ENCODE assay signal across 18 cellular contexts in the genomic region with DNA sequence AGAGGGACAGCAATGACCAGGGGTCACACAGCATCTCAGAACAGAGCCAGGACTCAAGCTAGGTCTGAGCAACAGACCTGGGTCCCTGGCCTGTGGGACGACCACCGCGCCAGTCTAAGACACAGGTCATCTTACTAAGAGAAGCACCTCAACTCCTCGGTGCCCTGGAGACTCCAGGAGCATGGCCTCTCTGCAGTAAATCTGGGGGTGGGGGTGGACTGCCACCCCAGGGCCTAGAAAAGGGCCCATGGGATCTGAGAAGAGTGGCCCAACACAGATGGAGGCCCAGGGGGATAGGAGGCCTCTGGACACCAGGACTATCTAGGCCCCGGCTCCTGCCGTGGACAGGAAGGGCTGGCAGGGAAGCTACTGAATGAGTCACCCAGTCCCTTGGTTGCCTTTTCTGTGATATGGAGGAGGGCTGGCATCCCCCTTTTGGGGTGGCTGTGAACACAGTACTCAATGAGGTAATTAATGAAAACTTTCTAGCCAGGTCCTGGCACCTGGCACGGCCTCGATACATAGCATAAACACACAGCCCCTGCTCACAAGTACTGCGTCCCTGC.
"Had no signal": no experiment of that assay in that cellular context is flagged by ENCODE, and none has a peak within 500 bp of the region (broad histone marks: within the 10 kb centered on the region; RNA-seq: fewer than 3 reads in every experiment).

No MANE protein-coding gene starts in this region.

- DNase-seq: activated CD4-positive, alpha-beta memory T cell treated with anti-CD3 and anti-CD28 coated beads, Interleukin-2, amount 10 ng/mL, durations not matched to agents 7 days and 5 days; activated CD4-positive, alpha-beta T cell treated with anti-CD3 and anti-CD28 coated beads for 48 hours; activated CD4-positive, CD25-positive, alpha-beta regulatory T cell; activated naive CD4-positive, alpha-beta T cell treated with anti-CD3 and anti-CD28 coated beads for 36 hours; activated T-cell treated with anti-CD3 and anti-CD28 coated beads, Interleukin-2, amount 50 U/mL, for 4 hours; brain microvascular endothelial cell; central memory CD4-positive, alpha-beta T cell; kidney glomerular epithelial cell; left ventricle myocardium inferior; naive thymus-derived CD4-positive, alpha-beta T cell; nucleus accumbens; stimulated activated CD4-positive, alpha-beta T cell treated with anti-CD3 and anti-CD28 coated beads, Interleukin-15, amount 100 ng/mL, for 24 hours; stimulated activated CD4-positive, alpha-beta T cell treated with anti-CD3 and anti-CD28 coated beads, Interleukin-2, amount 100 ng/mL, for 48 hours; uterus had no signal

- H3K27me3 ChIP-seq: right atrium auricular region, tibial nerve, uterus had no signal

- H3K9me3 Mint-ChIP-seq: activated CD4-positive, alpha-beta memory T cell treated with anti-CD3 and anti-CD28 coated beads, Interleukin-2, amount 10 ng/mL, durations not matched to agents 7 days and 5 days; T-helper 2 cell treated with Interferon-gamma antibody and Interleukin-4, amounts not matched to agents 5 μg/mL and 100 μg/mL, for 36 hours had no signal

- H3K4me1 ChIP-seq: tibial nerve, uterus had no signal

- H3K4me1 Mint-ChIP-seq: activated CD4-positive, alpha-beta memory T cell treated with anti-CD3 and anti-CD28 coated beads, Interleukin-2, amount 10 ng/mL, durations not matched to agents 7 days and 5 days; naive thymus-derived CD4-positive, alpha-beta T cell had no signal

- ATAC-seq: activated T-cell treated with anti-CD3 and anti-CD28 coated beads, Interleukin-2, amount 50 U/mL, for 4 hours; naive thymus-derived CD4-positive, alpha-beta T cell had no signal

- H3K4me3 ChIP-seq: left ventricle myocardium inferior, right atrium auricular region, tibial nerve, uterus had no signal

- H3K4me3 Mint-ChIP-seq: activated CD4-positive, alpha-beta memory T cell treated with anti-CD3 and anti-CD28 coated beads, Interleukin-2, amount 10 ng/mL, durations not matched to agents 7 days and 5 days; activated naive CD4-positive, alpha-beta T cell treated with anti-CD3 and anti-CD28 coated beads for 36 hours; activated T-cell treated with anti-CD3 and anti-CD28 coated beads, Interleukin-2, amount 50 U/mL, for 4 hours; naive thymus-derived CD4-positive, alpha-beta T cell; stimulated activated naive CD8-positive, alpha-beta T cell treated with anti-CD3 and anti-CD28 coated beads, Interleukin-15, Interleukin-2, amounts not matched to agents 100 ng/mL and 50 ng/mL, for 24 hours; T-helper 2 cell treated with Interferon-gamma antibody and Interleukin-4, amounts not matched to agents 5 μg/mL and 100 μg/mL, for 36 hours had no signal

- H3K36me3 ChIP-seq: brain microvascular endothelial cell, left ventricle myocardium inferior, right atrium auricular region, tibial nerve, uterus had no signal

- H3K27ac ChIP-seq: brain microvascular endothelial cell, left ventricle myocardium inferior, right atrium auricular region, tibial nerve, uterus had no signal

- H3K27ac Mint-ChIP-seq: activated CD4-positive, alpha-beta memory T cell treated with anti-CD3 and anti-CD28 coated beads, Interleukin-2, amount 10 ng/mL, durations not matched to agents 7 days and 5 days; activated naive CD4-positive, alpha-beta T cell treated with anti-CD3 and anti-CD28 coated beads for 36 hours; naive thymus-derived CD4-positive, alpha-beta T cell; stimulated activated naive CD8-positive, alpha-beta T cell treated with anti-CD3 and anti-CD28 coated beads, Interleukin-15, Interleukin-2, amounts not matched to agents 100 ng/mL and 50 ng/mL, for 24 hours; T-helper 2 cell treated with Interferon-gamma antibody and Interleukin-4, amounts not matched to agents 5 μg/mL and 100 μg/mL, for 36 hours had no signal

- H3K9me3 ChIP-seq: right atrium auricular region, uterus had no signal

- H3K36me3 Mint-ChIP-seq: naive thymus-derived CD4-positive, alpha-beta T cell had no signal
